18 cellular contexts compared by ENCODE assay signal in the genomic region with DNA sequence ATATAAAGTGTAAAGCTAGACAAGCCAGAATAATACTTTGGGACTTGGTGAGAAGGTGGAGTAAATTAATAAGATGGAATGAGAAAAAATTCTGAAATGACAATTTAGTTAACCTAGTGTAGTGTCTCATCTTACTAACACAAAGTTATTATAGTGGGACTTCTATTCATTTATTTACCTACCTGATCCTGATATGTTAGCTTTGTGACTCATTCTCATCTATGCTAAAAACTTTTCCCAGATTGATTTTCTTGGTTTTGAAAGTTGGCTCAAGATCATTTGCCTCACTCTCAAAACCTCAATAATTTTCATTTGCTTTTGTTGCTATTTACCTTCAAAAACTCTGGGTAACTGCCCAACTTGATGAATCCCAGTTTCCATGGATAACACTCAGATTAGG.
DNase-seq lines count a peak whose midpoint lies in the region; ATAC-seq, FAIRE-seq and TF ChIP-seq lines count a peak whose summit lies in the region.
"Had no signal": no experiment of that assay in that cellular context is flagged by ENCODE, and none has a peak within 500 bp of the region (broad histone marks: within the 10 kb centered on the region; RNA-seq: fewer than 3 reads in every experiment).

No MANE protein-coding gene starts in this region.

- no peaks in the 10 kb centered on the region for H3K9me2 ChIP-seq in PC-3 (replicated peaks; ENCODE audit: low read length)

- no peak overlapping the region for H3K4me3 ChIP-seq in PC-3 (ENCODE audit: low read length)
- H3K4me3 ChIP-seq in kidney (ENCODE audit: low read length in 2 of 2), result no peak overlapping the region
- H3K4me3 ChIP-seq: GM12878, GM23248 had no signal

- H3K79me2 ChIP-seq in PC-3 (ENCODE audit: low read length), result no peaks in the 10 kb centered on the region

- no peak overlapping the region for H3K4me2 ChIP-seq in PC-3 (ENCODE audit: low read length)

- no peak for TF ChIP-seq CTCF in PC-3 (conservative IDR thresholded peaks at IDR 0.05; ENCODE audit: low read depth, low read length)
- TF ChIP-seq CTCF in kidney (IDR thresholded peaks at IDR 0.05; ENCODE audit: borderline replicate concordance, extremely low read depth, insufficient read depth), result no peak

- H3K4me1 ChIP-seq in PC-3 (ENCODE audit: insufficient read depth, low read length) (no peaks in the 10 kb centered on the region), kidney (ENCODE audit: control insufficient read depth in 1 of 2, insufficient read depth in 1 of 2, low read depth in 1 of 2, low read length in 2 of 2) (no peaks in the 10 kb centered on the region)

- H3K36me3 ChIP-seq in PC-3 (ENCODE audit: low read depth, low read length), result no peaks in the 10 kb centered on the region
- no peaks in the 10 kb centered on the region for H3K36me3 ChIP-seq in kidney (ENCODE audit: control insufficient read depth in 1 of 2, insufficient read depth in 2 of 2, low read length in 2 of 2)

- intact Hi-C loops in PC-3 (cut with micrococcal nuclease) (no loop called here), kidney (cut with DNase I) (no loop called here)

- DNase-seq in DMS53 treated with DMSO at 0.1 percent for 48 hours (lab: John Stamatoyannopoulos, UW; ENCODE audit: unreplicated experiment) (peak; percentile 22), PC-3 (peak; percentile 54), kidney (no peak), cerebellar cortex (ENCODE audit: low spot score) (no peak)
- DNase-seq: C1 segment of cervical spinal cord; Calu3; CD4-positive, alpha-beta memory T cell; COR-L47; DMS79; EL; GDM1; GM23248; H9 had no signal

- peak; percentile 73 for ATAC-seq in PC-3
- ATAC-seq in GM21825 (IDR thresholded peaks at IDR 0.05; ENCODE audit: unreplicated experiment), result no peak
- no peak for ATAC-seq in GM18519 (IDR thresholded peaks at IDR 0.05; ENCODE audit: low FRiP score, unreplicated experiment)
- ATAC-seq: GM12878, HCT116 had no signal

- H3K9me3 ChIP-seq in PC-3 (ENCODE audit: low read length) (no peaks in the 10 kb centered on the region), kidney (ENCODE audit: control insufficient read depth in 1 of 2, low read length in 2 of 2) (no peaks in the 10 kb centered on the region)

- no peak overlapping the region for H2AFZ ChIP-seq in PC-3 (ENCODE audit: low read length)
- H2AFZ ChIP-seq: GM23248 had no signal

- H3K27me3 ChIP-seq in PC-3 (ENCODE audit: low read length), result no peaks in the 10 kb centered on the region

- CTCF ChIA-PET in PC-3 (lab: Charles Lee), result no interaction called here

- no peaks in the 10 kb centered on the region for H4K20me1 ChIP-seq in PC-3 (ENCODE audit: low read length)

- no peak overlapping the region for H3K27ac ChIP-seq in PC-3 (ENCODE audit: low read length)
- H3K27ac ChIP-seq in kidney (ENCODE audit: low read depth in 2 of 2, low read length in 2 of 2), result no peak overlapping the region
- H3K27ac ChIP-seq: GM23248 had no signal

- POLR2A ChIA-PET in PC-3 (lab: Charles Lee; ENCODE audit: unreplicated experiment), result no interaction called here

- H3K9ac ChIP-seq in PC-3 (ENCODE audit: low read length) (no peak overlapping the region), kidney (ENCODE audit: low read length in 2 of 2) (no peak overlapping the region)
- H3K9ac ChIP-seq: GM23248 had no signal

- FAIRE-seq in kidney (lab: Jason Lieb, UNC), result peak; percentile 30
- FAIRE-seq: GM12878, H1 had no signal

- no peaks in the 10 kb centered on the region for H3F3A ChIP-seq in PC-3 (ENCODE audit: low read length, unreplicated experiment)

- BruUV-seq in PC-3 (replicated peaks; lab: Mats Ljungman, UMichigan), result no TSS peak

Comparison
In these comparisons a context has a peak if more than half of its experiments do, and no peak if none do; other contexts are left out.
1. DNase-seq: peak in DMS53 treated with DMSO at 0.1 percent for 48 hours (single experiment) and PC-3 (single experiment); none in kidney (single experiment) and cerebellar cortex (single experiment).